1 cellular context compared by ENCODE assay signal in genomic region chr11:68942751-68943271, GRCh38.
TF ChIP-seq lines count a peak whose summit lies in the region.

No MANE protein-coding gene starts in this region.

TF ChIP-seq in K562, 482 proteins besides CTCF, POLR2A, EP300 and RAD21:
- no peak for TF ChIP-seq BHLHE40 (IDR thresholded peaks at IDR 0.05; ENCODE audit: low read length)
- 0 out of 2 replicates have a peak, but pooled peaks have one; percentile 28 for TF ChIP-seq POLR2G (IDR thresholded peaks at IDR 0.05; ENCODE audit: low read depth, low read length)
